ENCODE assay signal across 16 cellular contexts in genomic region chr5:129171194-129171944, GRCh38.
"Had no signal": no experiment of that assay in that cellular context is flagged by ENCODE, and none has a peak within 500 bp of the region (broad histone marks: within the 10 kb centered on the region; RNA-seq: fewer than 3 reads in every experiment).

No MANE protein-coding gene starts in this region.

- H3K36me3 ChIP-seq: gastrocnemius medialis, ovary had no signal

- DNase-seq: cerebellar nuclear complex; effector memory CD8-positive, alpha-beta T cell; gastrocnemius medialis; left colon; mammary epithelial cell; mucosa of descending colon; naive thymus-derived CD8-positive, alpha-beta T cell; nucleus accumbens; ovary; right cardiac atrium; stimulated activated CD4-positive, alpha-beta T cell treated with anti-CD3 and anti-CD28 coated beads, Interleukin-2, amount 100 ng/mL, for 48 hours; stimulated activated naive CD4-positive, alpha-beta T cell treated with Interleukin-2 at 50 U/mL for 16 hours had no signal

- H3K36me3 Mint-ChIP-seq: naive thymus-derived CD8-positive, alpha-beta T cell; type B pancreatic cell had no signal

- H3K4me1 Mint-ChIP-seq: naive thymus-derived CD8-positive, alpha-beta T cell; neural crest cell had no signal

- H3K9me3 Mint-ChIP-seq: dendritic cell treated with granulocyte-macrophage colony-stimulating factor and Interleukin-4, amounts not matched to agents 40 ng/mL and 50 ng/mL, for 4 days; effector memory CD8-positive, alpha-beta T cell; naive thymus-derived CD8-positive, alpha-beta T cell; neural crest cell; type B pancreatic cell had no signal

- H3K9me3 ChIP-seq: gastrocnemius medialis, mucosa of descending colon, ovary had no signal

- H3K4me3 Mint-ChIP-seq: dendritic cell treated with granulocyte-macrophage colony-stimulating factor and Interleukin-4, amounts not matched to agents 40 ng/mL and 50 ng/mL, for 4 days; effector memory CD8-positive, alpha-beta T cell; naive thymus-derived CD8-positive, alpha-beta T cell; neural crest cell; type B pancreatic cell had no signal

- H3K4me3 ChIP-seq: gastrocnemius medialis, mucosa of descending colon, ovary, smooth muscle cell had no signal

- H3K4me1 ChIP-seq: gastrocnemius medialis had no signal

- H3K27ac ChIP-seq: gastrocnemius medialis, ovary had no signal

- H3K27me3 ChIP-seq: gastrocnemius medialis, ovary had no signal

- ATAC-seq: effector memory CD8-positive, alpha-beta T cell; gastrocnemius medialis; left colon; mucosa of descending colon; naive thymus-derived CD8-positive, alpha-beta T cell had no signal

- H3K27ac Mint-ChIP-seq: dendritic cell treated with granulocyte-macrophage colony-stimulating factor and Interleukin-4, amounts not matched to agents 40 ng/mL and 50 ng/mL, for 4 days; effector memory CD8-positive, alpha-beta T cell; naive thymus-derived CD8-positive, alpha-beta T cell; type B pancreatic cell had no signal

- H3K27me3 Mint-ChIP-seq: dendritic cell treated with granulocyte-macrophage colony-stimulating factor and Interleukin-4, amounts not matched to agents 40 ng/mL and 50 ng/mL, for 4 days; effector memory CD8-positive, alpha-beta T cell; type B pancreatic cell had no signal
